ENCODE assay signal across 1 cellular context in genomic region chr6:72720464-72720863, GRCh38.
TF ChIP-seq lines count a peak whose summit lies in the region.

No MANE protein-coding gene starts in this region.

TF ChIP-seq in IMR-90, 13 proteins besides CTCF, POLR2A, EP300 and RAD21 (continued from another document):
- TF ChIP-seq RFX5 (IDR thresholded peaks at IDR 0.05; ENCODE audit: low read depth, low read length) (no peak), RCOR1 (IDR thresholded peaks at IDR 0.05; ENCODE audit: insufficient replicate concordance, low read length) (no peak), BHLHE40 (IDR thresholded peaks at IDR 0.05; ENCODE audit: low read depth, low read length) (no peak), CHD1 (IDR thresholded peaks at IDR 0.05; ENCODE audit: low read depth, low read length) (no peak), MXI1 (IDR thresholded peaks at IDR 0.05; ENCODE audit: borderline replicate concordance, low read depth, low read length) (no peak), MAZ (IDR thresholded peaks at IDR 0.05; ENCODE audit: borderline replicate concordance, low read depth, low read length) (no peak), ELK1 (IDR thresholded peaks at IDR 0.05; ENCODE audit: borderline replicate concordance, low read depth, low read length) (no peak), FOS (IDR thresholded peaks at IDR 0.05; ENCODE audit: low read depth, low read length) (no peak)
TF ChIP-seq in IMR-90: peak in this region for 0.
